Comparison of ENCODE assay signal across 1 cellular context in genomic region chr6:48736486-48737206, GRCh38.
TF ChIP-seq lines count a peak whose summit lies in the region.

No MANE protein-coding gene starts in this region.

TF ChIP-seq in IMR-90, 13 proteins besides CTCF, POLR2A, EP300 and RAD21 (continued from another document):
- TF ChIP-seq USF2 (IDR thresholded peaks at IDR 0.05; ENCODE audit: low read depth, low read length) (no peak), CEBPB (IDR thresholded peaks at IDR 0.05; ENCODE audit: low read depth, low read length) (no peak), MAZ (IDR thresholded peaks at IDR 0.05; ENCODE audit: borderline replicate concordance, low read depth, low read length) (no peak), RFX5 (IDR thresholded peaks at IDR 0.05; ENCODE audit: low read depth, low read length) (no peak), BHLHE40 (IDR thresholded peaks at IDR 0.05; ENCODE audit: low read depth, low read length) (no peak), NFE2L2 (IDR thresholded peaks at IDR 0.05; ENCODE audit: low read depth, low read length) (no peak), MAFK (IDR thresholded peaks at IDR 0.05; ENCODE audit: low read depth, low read length) (no peak)
TF ChIP-seq in IMR-90: peak in this region for 0.
